ENCODE assay signal across 8 cellular contexts in the genomic region with DNA sequence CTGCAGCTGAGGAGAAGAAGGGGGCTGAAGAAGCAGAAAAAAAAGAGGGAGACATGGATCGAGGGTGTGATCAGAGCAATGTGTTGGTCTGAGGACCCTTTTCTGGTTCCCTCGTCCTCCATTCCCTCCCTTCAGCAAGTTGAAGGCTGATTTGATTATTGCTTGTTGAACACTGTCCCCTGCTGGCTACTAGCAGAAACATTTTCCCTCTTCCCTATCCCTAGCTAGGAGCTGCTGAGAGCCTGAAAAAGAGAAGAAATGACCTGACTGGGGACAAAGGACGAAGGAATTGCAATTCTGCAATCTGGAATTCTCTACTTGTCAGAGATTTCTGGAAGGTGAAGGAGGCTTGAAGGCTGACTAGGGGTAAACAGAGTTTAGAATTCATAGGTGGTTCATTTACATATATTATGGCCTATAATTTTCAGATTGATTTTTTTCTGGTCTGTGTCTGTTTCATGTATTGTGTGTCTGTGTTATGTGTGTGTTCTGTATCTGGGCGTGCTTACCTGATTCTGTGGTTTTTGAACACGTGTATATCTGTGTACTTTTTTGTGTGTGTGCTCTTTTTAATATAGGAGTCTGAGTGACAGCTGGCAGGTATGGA. TPM values are rescaled to one million over a fixed set of nuclear protein-coding genes. Genes with fewer than 3 reads are reported as not detected.
A peak's percentile ranks its signal among the peaks of the same experiment; 100 is the strongest.
DNase-seq lines count a peak whose midpoint lies in the region; ATAC-seq lines count a peak whose summit lies in the region.

No MANE protein-coding gene starts in this region.

- no peaks in the 10 kb centered on the region for H3K27me3 Mint-ChIP-seq in activated T-helper 2 cell treated with anti-CD3 and anti-CD28 coated beads, Interferon-gamma antibody, Interleukin-2, Interleukin-4, amounts not matched to agents 10 μg/mL and 5 μg/mL and 100 μg/mL, durations not matched to agents 14 hours and 24 hours and 36 hours (ENCODE audit: low read depth)

- peak; percentile 64 for ATAC-seq in GM19035 (IDR thresholded peaks at IDR 0.05; ENCODE audit: unreplicated experiment)

- no peaks in the 10 kb centered on the region for H3K9me3 Mint-ChIP-seq in activated T-helper 2 cell treated with anti-CD3 and anti-CD28 coated beads, Interferon-gamma antibody, Interleukin-2, Interleukin-4, amounts not matched to agents 10 μg/mL and 5 μg/mL and 100 μg/mL, durations not matched to agents 14 hours and 24 hours and 36 hours

- intact Hi-C loops in activated T-helper 2 cell treated with anti-CD3 and anti-CD28 coated beads, Interferon-gamma antibody, Interleukin-2, Interleukin-4, amounts not matched to agents 10 μg/mL and 5 μg/mL and 100 μg/mL, durations not matched to agents 14 hours and 24 hours and 36 hours (cut with micrococcal nuclease): loop anchor here (1.0 to 5.0 kb wide), 3 partner anchors 34 to 275 kb away; partner anchors contain the start of genes COPA and NCSTN

- H3K27ac Mint-ChIP-seq in activated T-helper 2 cell treated with anti-CD3 and anti-CD28 coated beads, Interferon-gamma antibody, Interleukin-2, Interleukin-4, amounts not matched to agents 10 μg/mL and 5 μg/mL and 100 μg/mL, durations not matched to agents 14 hours and 24 hours and 36 hours: no peak overlapping the region

- H3K4me1 Mint-ChIP-seq in activated T-helper 2 cell treated with anti-CD3 and anti-CD28 coated beads, Interferon-gamma antibody, Interleukin-2, Interleukin-4, amounts not matched to agents 10 μg/mL and 5 μg/mL and 100 μg/mL, durations not matched to agents 14 hours and 24 hours and 36 hours (ENCODE audit: low read depth): peaks cover 10% of the 10 kb centered on the region

- H3K36me3 Mint-ChIP-seq in activated T-helper 2 cell treated with anti-CD3 and anti-CD28 coated beads, Interferon-gamma antibody, Interleukin-2, Interleukin-4, amounts not matched to agents 10 μg/mL and 5 μg/mL and 100 μg/mL, durations not matched to agents 14 hours and 24 hours and 36 hours (ENCODE audit: low read depth): no peaks in the 10 kb centered on the region

- H3K4me3 Mint-ChIP-seq in activated T-helper 2 cell treated with anti-CD3 and anti-CD28 coated beads, Interferon-gamma antibody, Interleukin-2, Interleukin-4, amounts not matched to agents 10 μg/mL and 5 μg/mL and 100 μg/mL, durations not matched to agents 14 hours and 24 hours and 36 hours (ENCODE audit: low read depth): no peak overlapping the region

- peak; percentile 41 for DNase-seq in COLO668 (lab: John Stamatoyannopoulos, UW; ENCODE audit: unreplicated experiment)
- DNase-seq in MV-4-11 (lab: John Stamatoyannopoulos, UW): peak; percentile 74
- DNase-seq in SIG-M5 (lab: John Stamatoyannopoulos, UW): peak; percentile 17
- peak; percentile 60 for DNase-seq in dedifferentiated amniotic fluid mesenchymal stem cell (ENCODE audit: extremely low spot score)
- peak; percentile 84 for DNase-seq in left kidney (ENCODE audit: low read depth, low spot score)
- DNase-seq in stromal cell of bone marrow (ENCODE audit: low read depth): peak; percentile 44
- DNase-seq in activated T-helper 2 cell treated with anti-CD3 and anti-CD28 coated beads, Interferon-gamma antibody, Interleukin-2, Interleukin-4, amounts not matched to agents 10 μg/mL and 5 μg/mL and 100 μg/mL, durations not matched to agents 14 hours and 24 hours and 36 hours (ENCODE audit: low spot score): no peak

RNA-seq across cellular contexts. Expression of gene NHLH1, which starts 9.8 kb away (rescaled TPM):
- total RNA-seq in activated T-helper 2 cell treated with anti-CD3 and anti-CD28 coated beads, Interferon-gamma antibody, Interleukin-2, Interleukin-4, amounts not matched to agents 10 μg/mL and 5 μg/mL and 100 μg/mL, durations not matched to agents 14 hours and 24 hours and 36 hours: 0.30 and 0.32 TPM in 2 replicates

RNA-seq across cellular contexts. Expression of gene VANGL2, which starts 23.7 kb away (rescaled TPM):
- not detected in 2 replicates for total RNA-seq in activated T-helper 2 cell treated with anti-CD3 and anti-CD28 coated beads, Interferon-gamma antibody, Interleukin-2, Interleukin-4, amounts not matched to agents 10 μg/mL and 5 μg/mL and 100 μg/mL, durations not matched to agents 14 hours and 24 hours and 36 hours

RNA-seq across cellular contexts. Expression of gene NCSTN, which starts 33.4 kb away (rescaled TPM):
- total RNA-seq in activated T-helper 2 cell treated with anti-CD3 and anti-CD28 coated beads, Interferon-gamma antibody, Interleukin-2, Interleukin-4, amounts not matched to agents 10 μg/mL and 5 μg/mL and 100 μg/mL, durations not matched to agents 14 hours and 24 hours and 36 hours: 65.3 and 72.4 TPM in 2 replicates

RNA-seq across cellular contexts. Expression of gene COPA, which starts 33.6 kb away (rescaled TPM):
- 153 and 154 TPM in 2 replicates for total RNA-seq in activated T-helper 2 cell treated with anti-CD3 and anti-CD28 coated beads, Interferon-gamma antibody, Interleukin-2, Interleukin-4, amounts not matched to agents 10 μg/mL and 5 μg/mL and 100 μg/mL, durations not matched to agents 14 hours and 24 hours and 36 hours
